11 cellular contexts compared by ENCODE assay signal in the genomic region with DNA sequence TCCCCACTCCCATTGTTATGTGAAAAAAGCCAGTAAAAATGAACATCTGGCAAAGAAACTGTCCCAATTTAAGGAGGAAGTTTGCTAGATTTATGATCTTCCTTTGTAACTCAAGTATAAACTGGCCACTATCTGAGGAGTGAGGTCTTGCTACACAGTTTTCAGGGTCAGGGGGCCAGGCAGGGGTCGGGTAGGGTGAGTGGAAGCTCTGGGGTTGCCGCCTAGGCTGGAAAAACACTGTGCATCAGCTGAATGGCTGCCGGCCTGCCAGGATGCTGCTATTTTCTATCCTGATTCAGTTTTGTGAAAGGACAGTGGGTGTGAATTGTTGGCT.
DNase-seq lines count a peak whose midpoint lies in the region; ATAC-seq and TF ChIP-seq lines count a peak whose summit lies in the region.
"Had no signal": no experiment of that assay in that cellular context is flagged by ENCODE, and none has a peak within 500 bp of the region (broad histone marks: within the 10 kb centered on the region; RNA-seq: fewer than 3 reads in every experiment).

No MANE protein-coding gene starts in this region.

- peaks cover 0 to 94% (median 40%) of the 10 kb centered on the region in 11 experiments; a peak in 9 of 22 replicates for H4K20me1 ChIP-seq in BLaER1 treated with 17β-estradiol and CSF1 and Interleukin-3, amounts not matched to agents 10 nM and 100 nM

- no peak overlapping the region; a peak in 1 of 20 replicates for H3K4me3 ChIP-seq in BLaER1 treated with 17β-estradiol and CSF1 and Interleukin-3, amounts not matched to agents 10 nM and 100 nM
- H3K4me3 ChIP-seq in CD4-positive, alpha-beta memory T cell (ENCODE audit: low read length in 2 of 2): no peak overlapping the region
- H3K4me3 ChIP-seq: smooth muscle cell had no signal

- POLR2A ChIA-PET in CD4-positive, alpha-beta memory T cell (lab: Charles Lee; ENCODE audit: partially characterized antibody): no interaction called here

- H3K36me3 Mint-ChIP-seq in brain: peaks cover under 1% of the 10 kb centered on the region
- H3K36me3 Mint-ChIP-seq in CD4-positive, alpha-beta memory T cell: no peaks in the 10 kb centered on the region
- H3K36me3 Mint-ChIP-seq: memory B cell had no signal

- H3K36me3 ChIP-seq in BLaER1 treated with 17β-estradiol and CSF1 and Interleukin-3, amounts not matched to agents 10 nM and 100 nM: peaks cover 0 to 42% (median 18%) of the 10 kb centered on the region in 11 experiments; a peak in 14 of 22 replicates
- no peaks in the 10 kb centered on the region for H3K36me3 ChIP-seq in CD4-positive, alpha-beta memory T cell (ENCODE audit: insufficient read depth, low read length)

- H3K4me1 Mint-ChIP-seq in brain: peaks cover 59% of the 10 kb centered on the region
- no peaks in the 10 kb centered on the region for H3K4me1 Mint-ChIP-seq in CD4-positive, alpha-beta memory T cell

- peak overlapping the region; percentile 46 to 90 (median 54) for H3K4me2 ChIP-seq in BLaER1 treated with 17β-estradiol and CSF1 and Interleukin-3, amounts not matched to agents 10 nM and 100 nM
- H3K4me2 ChIP-seq: smooth muscle cell had no signal

- CTCF ChIA-PET in CD4-positive, alpha-beta memory T cell (lab: Charles Lee; ENCODE audit: partially characterized antibody): interaction anchor here (0.8 kb wide), 1 partner anchor 14 kb away, joined by 3 read pairs; no protein-coding TSS in a partner anchor

- H3K9me3 ChIP-seq in BLaER1 treated with 17β-estradiol and CSF1 and Interleukin-3, amounts not matched to agents 10 nM and 100 nM (replicated peaks in 1 of 11): peaks cover 8 to 30% (median 19%) of the 10 kb centered on the region in 11 experiments; a peak in 20 of 22 replicates
- no peaks in the 10 kb centered on the region for H3K9me3 ChIP-seq in CD4-positive, alpha-beta memory T cell (ENCODE audit: control insufficient read depth in 1 of 2, low read length in 2 of 2)

- H3K9me3 Mint-ChIP-seq in brain: peaks cover 0 to 5% (median 3%) of the 10 kb centered on the region in 5 experiments
- H3K9me3 Mint-ChIP-seq in CD4-positive, alpha-beta memory T cell: no peaks in the 10 kb centered on the region
- H3K9me3 Mint-ChIP-seq: memory B cell had no signal

- peak overlapping the region in 3 of 5 experiments; percentile 4 to 28 (median 24) for H3K4me3 Mint-ChIP-seq in brain
- no peak overlapping the region for H3K4me3 Mint-ChIP-seq in CD4-positive, alpha-beta memory T cell
- H3K4me3 Mint-ChIP-seq: memory B cell had no signal

- DNase-seq in hypothalamus (lab: John Stamatoyannopoulos, UW): peak in 28 of 51 donors; percentile 7 to 77 (median 40)
- DNase-seq in posterior cingulate gyrus: peak in 9 of 10 donors; percentile 55 to 94 (median 63)
- DNase-seq in CD4-positive, alpha-beta memory T cell: no peak
- no peak for DNase-seq in OCI-M1 (lab: John Stamatoyannopoulos, UW)
- DNase-seq: NCI-H187 had no signal

- no peaks in the 10 kb centered on the region for H3K27me3 ChIP-seq in BLaER1 treated with 17β-estradiol and CSF1 and Interleukin-3, amounts not matched to agents 10 nM and 100 nM
- H3K27me3 ChIP-seq in CD4-positive, alpha-beta memory T cell (ENCODE audit: insufficient read depth, low read length): no peaks in the 10 kb centered on the region

- ATAC-seq in GM21529 (IDR thresholded peaks at IDR 0.05; ENCODE audit: unreplicated experiment) (no peak), HG02884 (IDR thresholded peaks at IDR 0.05; ENCODE audit: unreplicated experiment) (no peak)

- H3K27me3 Mint-ChIP-seq in brain: peaks cover under 1% of the 10 kb centered on the region
- peaks cover 9 to 13% of the 10 kb centered on the region in 2 donors for H3K27me3 Mint-ChIP-seq in CD4-positive, alpha-beta memory T cell

- peak overlapping the region in 9 of 11 experiments; percentile 6 to 71 (median 39); a peak in 14 of 22 replicates for H3K9ac ChIP-seq in BLaER1 treated with 17β-estradiol and CSF1 and Interleukin-3, amounts not matched to agents 10 nM and 100 nM

- H3K27ac ChIP-seq in BLaER1 treated with 17β-estradiol and CSF1 and Interleukin-3, amounts not matched to agents 10 nM and 100 nM: peak overlapping the region in 10 of 11 experiments; percentile 38 to 88 (median 66); a peak in 20 of 22 replicates
- no peak overlapping the region for H3K27ac ChIP-seq in CD4-positive, alpha-beta memory T cell (ENCODE audit: low read depth, low read length)

- intact Hi-C loops in posterior cingulate gyrus (cut with DNase I): no loop called here
- intact Hi-C loops in CD4-positive, alpha-beta memory T cell (cut with micrococcal nuclease): no loop called here

- H3K4me1 ChIP-seq in BLaER1 treated with 17β-estradiol and CSF1 and Interleukin-3, amounts not matched to agents 10 nM and 100 nM: peaks cover 69 to 100% (median 76%) of the 10 kb centered on the region in 10 experiments
- no peaks in the 10 kb centered on the region for H3K4me1 ChIP-seq in CD4-positive, alpha-beta memory T cell (ENCODE audit: insufficient read depth, low read length)

- TF ChIP-seq CTCF in brain (conservative IDR thresholded peaks at IDR 0.05): no peak

- peak overlapping the region; percentile 32 to 86 (median 65) for H3K27ac Mint-ChIP-seq in brain
- no peak overlapping the region for H3K27ac Mint-ChIP-seq in CD4-positive, alpha-beta memory T cell
- H3K27ac Mint-ChIP-seq: memory B cell had no signal

Comparison
In these comparisons a context has a peak if more than half of its experiments do, and no peak if none do; other contexts are left out.
1. H3K27ac Mint-ChIP-seq: peak in brain (5 of 5); none in CD4-positive, alpha-beta memory T cell (0 of 7).
2. H3K4me3 Mint-ChIP-seq: peak in brain (3 of 5); none in CD4-positive, alpha-beta memory T cell (0 of 8).
3. DNase-seq: peak in hypothalamus (28 of 51) and posterior cingulate gyrus (9 of 10); none in CD4-positive, alpha-beta memory T cell (0 of 5) and OCI-M1 (single experiment).